In genomic region chr22:27129266-27129665, GRCh38 we compare ENCODE assay signal across 12 cellular contexts.
DNase-seq lines count a peak whose midpoint lies in the region; ATAC-seq and TF ChIP-seq lines count a peak whose summit lies in the region.
"Had no signal": no experiment of that assay in that cellular context is flagged by ENCODE, and none has a peak within 500 bp of the region (broad histone marks: within the 10 kb centered on the region; RNA-seq: fewer than 3 reads in every experiment).

No MANE protein-coding gene starts in this region.

- TF ChIP-seq CTCF in fibroblast of lung (conservative IDR thresholded peaks at IDR 0.05 in 1 of 2, IDR thresholded peaks at IDR 0.05 in 1 of 2; ENCODE audit: low read depth in 1 of 2, low read length in 2 of 2), result no peak
- no peak for TF ChIP-seq CTCF in upper lobe of right lung (IDR thresholded peaks at IDR 0.05)

- DNase-seq in left ventricle myocardium superior (no peak), Right ventricle myocardium inferior (ENCODE audit: missing footprints) (no peak), SIG-M5 (lab: John Stamatoyannopoulos, UW) (peak; percentile 43), fibroblast of lung (ENCODE audit: low read depth in 2 of 2) (peak; percentile 51 to 89), upper lobe of right lung (no peak), Ammon's horn (ENCODE audit: low spot score) (no peak)
- DNase-seq: activated CD4-positive, alpha-beta memory T cell treated with anti-CD3 and anti-CD28 coated beads, Interleukin-2, amount 10 ng/mL, durations not matched to agents 7 days and 5 days; activated effector memory CD4-positive, alpha-beta T cell treated with anti-CD3 and anti-CD28 coated beads, Interleukin-2, amount 50 U/mL, for 16 hours; DMS79; stimulated activated CD4-positive, alpha-beta T cell treated with anti-CD3 and anti-CD28 coated beads, Interleukin-2, amount 100 ng/mL, for 24 hours had no signal

- H3K9me3 ChIP-seq in fibroblast of lung (ENCODE audit: control insufficient read depth, insufficient read depth, low read depth, low read length) (no peaks in the 10 kb centered on the region), upper lobe of right lung (no peaks in the 10 kb centered on the region)

- H3K79me2 ChIP-seq in fibroblast of lung (ENCODE audit: control insufficient read depth, insufficient read depth, low read length), result no peaks in the 10 kb centered on the region

- peaks cover 6% of the 10 kb centered on the region for H3K4me1 ChIP-seq in fibroblast of lung (ENCODE audit: control insufficient read depth, extremely low read depth, insufficient read depth, low read length)
- H3K4me1 ChIP-seq in upper lobe of right lung, result no peaks in the 10 kb centered on the region

- no peak overlapping the region for H3K4me2 ChIP-seq in fibroblast of lung (ENCODE audit: extremely low read depth, insufficient read depth, low read length)

- H3K4me3 ChIP-seq in fibroblast of lung (replicated peaks in 1 of 4; ENCODE audit: control extremely low read depth in 1 of 4, insufficient read depth in 1 of 4, low read depth in 3 of 4, low read length in 4 of 4) (no peak overlapping the region), upper lobe of right lung (no peak overlapping the region)

- H3K36me3 ChIP-seq in fibroblast of lung (ENCODE audit: control insufficient read depth, insufficient read depth, low read length) (no peaks in the 10 kb centered on the region), upper lobe of right lung (no peaks in the 10 kb centered on the region)

- H4K20me1 ChIP-seq in fibroblast of lung (ENCODE audit: control insufficient read depth, extremely low read depth, insufficient read depth, low read length), result no peaks in the 10 kb centered on the region

- ATAC-seq in left ventricle myocardium superior, result peak; percentile 22
- ATAC-seq in Right ventricle myocardium inferior, result no peak
- peak; percentile 48 for ATAC-seq in upper lobe of right lung
- no peak for ATAC-seq in GM21529 (IDR thresholded peaks at IDR 0.05; ENCODE audit: unreplicated experiment)
- ATAC-seq in HG03097 (IDR thresholded peaks at IDR 0.05; ENCODE audit: low FRiP score, unreplicated experiment), result no peak

- H3K9ac ChIP-seq in fibroblast of lung (ENCODE audit: insufficient read depth, low read length), result no peak overlapping the region

- no peak overlapping the region for H2AFZ ChIP-seq in fibroblast of lung (ENCODE audit: low read length)

- intact Hi-C loops in left ventricle myocardium superior (cut with micrococcal nuclease), result no loop called here
- intact Hi-C loops in Right ventricle myocardium inferior (cut with DNase I), result no loop called here
- intact Hi-C loops in upper lobe of right lung (cut with DNase I), result no loop called here

- H3K27ac ChIP-seq in fibroblast of lung (ENCODE audit: insufficient read depth, low read length) (no peak overlapping the region), upper lobe of right lung (no peak overlapping the region)

- no peaks in the 10 kb centered on the region for H3K27me3 ChIP-seq in fibroblast of lung (ENCODE audit: control insufficient read depth, insufficient read depth, low read length)
- peaks cover 7% of the 10 kb centered on the region for H3K27me3 ChIP-seq in upper lobe of right lung

Comparison
In these comparisons a context has a peak if more than half of its experiments do, and no peak if none do; other contexts are left out.
1. ATAC-seq: peak in left ventricle myocardium superior (single experiment) and upper lobe of right lung (single experiment); none in Right ventricle myocardium inferior (single experiment), GM21529 (single experiment) and HG03097 (single experiment).
2. DNase-seq: peak in SIG-M5 (single experiment) and fibroblast of lung (2 of 2); none in left ventricle myocardium superior (single experiment), Right ventricle myocardium inferior (single experiment), upper lobe of right lung (single experiment) and Ammon's horn (single experiment).